In the genomic region with DNA sequence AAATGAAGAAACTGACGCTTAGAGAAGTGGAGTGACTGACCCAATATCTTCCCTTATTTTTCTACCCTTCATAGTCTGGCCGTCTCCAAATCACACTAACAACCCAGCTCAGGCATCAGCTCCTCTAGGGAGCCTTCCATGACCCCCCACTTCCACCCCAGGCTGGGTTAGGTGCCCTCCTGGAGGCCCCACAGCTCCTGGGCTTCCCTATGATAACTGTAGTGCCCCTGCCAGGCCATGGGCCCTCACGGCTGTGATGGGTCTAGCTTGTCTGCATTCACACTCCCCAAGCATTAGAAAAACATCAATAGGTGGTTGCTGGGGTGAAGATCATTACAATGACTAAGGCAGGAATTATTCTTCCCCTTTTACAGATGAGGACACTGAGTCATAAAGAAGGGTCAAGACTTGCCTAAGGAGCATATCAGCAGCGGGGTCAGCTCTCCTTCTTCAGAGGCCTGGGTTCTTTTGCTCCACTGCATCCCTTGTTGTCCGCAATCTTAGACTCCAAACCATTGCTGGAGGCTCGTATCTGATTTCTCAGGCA, we compare ENCODE assay signal across 1 cellular context.
A peak's percentile ranks its signal among the peaks of the same experiment; 100 is the strongest.
TF ChIP-seq lines count a peak whose summit lies in the region.

No MANE protein-coding gene starts in this region.

TF ChIP-seq in K562, 482 proteins besides CTCF, POLR2A, EP300 and RAD21 (continued from another document):
- TF ChIP-seq ZNF311 (CRISPR knock-in tag; IDR thresholded peaks at IDR 0.05) = no peak
- 0 out of 2 replicates have a peak, but pooled peaks have one; percentile 22 for TF ChIP-seq BCOR (IDR thresholded peaks at IDR 0.05)
- TF ChIP-seq RBM25 (IDR thresholded peaks at IDR 0.05; ENCODE audit: low read depth, low read length, severe bottlenecking) = peak; percentile 74
